Comparison of ENCODE assay signal across 9 cellular contexts in the genomic region with DNA sequence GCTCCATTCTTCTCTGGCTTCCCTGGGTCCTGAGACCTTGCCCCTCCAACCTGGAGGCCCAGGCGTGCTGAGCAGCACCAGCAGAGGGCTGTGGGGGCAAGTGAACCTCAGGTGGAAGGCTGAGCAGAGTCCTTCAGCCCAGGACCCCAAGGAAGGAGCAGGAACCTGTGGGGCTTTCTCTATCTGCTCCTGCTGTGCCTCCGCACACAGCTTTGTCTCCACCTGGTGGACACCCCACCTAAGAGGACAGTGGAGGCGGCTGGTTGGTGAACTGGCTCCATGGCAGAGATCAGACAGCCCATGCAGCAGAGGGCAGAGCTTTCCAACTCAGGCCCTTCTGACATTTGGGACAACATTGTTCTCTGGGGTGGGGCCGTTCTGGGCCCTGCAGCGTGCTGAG. TPM values are rescaled to one million over a fixed set of nuclear protein-coding genes. Genes with fewer than 3 reads are reported as not detected.
DNase-seq lines count a peak whose midpoint lies in the region; ATAC-seq and TF ChIP-seq lines count a peak whose summit lies in the region.
"Had no signal": no experiment of that assay in that cellular context is flagged by ENCODE, and none has a peak within 500 bp of the region (broad histone marks: within the 10 kb centered on the region; RNA-seq: fewer than 3 reads in every experiment).

No MANE protein-coding gene starts in this region.

- no peak overlapping the region for H3K4me3 ChIP-seq in Jurkat, Clone E6-1 (ENCODE audit: low read length)
- H3K4me3 ChIP-seq: lung had no signal

- intact Hi-C loops in Calu3 (cut with micrococcal nuclease; ENCODE audit: unreplicated experiment) = no loop called here
- intact Hi-C loops in activated T-helper 1 cell treated with anti-CD3 and anti-CD28 coated beads, Interleukin-12 subunit alpha, Interleukin-12 subunit beta, Interleukin-2, Interleukin-4 antibody, amounts not matched to agents 30 ng/mL and 10 ng/mL and 1 ng/mL, durations not matched to agents 14 hours and 24 hours and 36 hours (cut with micrococcal nuclease) = no loop called here

- H3K4me1 Mint-ChIP-seq in Calu3 (ENCODE audit: low read depth, unreplicated experiment) = peaks cover 18% of the 10 kb centered on the region
- no peaks in the 10 kb centered on the region for H3K4me1 Mint-ChIP-seq in activated CD4-positive, alpha-beta T cell treated with anti-CD3 and anti-CD28 coated beads, Interleukin-2, amount 10 ng/mL, durations not matched to agents 7 days and 5 days
- H3K4me1 Mint-ChIP-seq in activated T-helper 1 cell treated with anti-CD3 and anti-CD28 coated beads, Interleukin-12 subunit alpha, Interleukin-12 subunit beta, Interleukin-2, Interleukin-4 antibody, amounts not matched to agents 30 ng/mL and 10 ng/mL and 1 ng/mL, durations not matched to agents 14 hours and 24 hours and 36 hours (ENCODE audit: low read depth) = no peaks in the 10 kb centered on the region

- POLR2A ChIA-PET in activated CD4-positive, alpha-beta T cell treated with anti-CD3 and anti-CD28 coated beads, Interleukin-2, amount 10 ng/mL, durations not matched to agents 7 days and 5 days (lab: Charles Lee) = no interaction called here

- no TSS peak for BruUV-seq in Calu3 (replicated peaks; lab: Mats Ljungman, UMichigan)

- TF ChIP-seq CTCF in Calu3 (IDR thresholded peaks at IDR 0.05; ENCODE audit: unreplicated experiment) = peak; percentile 33

- CTCF ChIA-PET in Calu3 (lab: Charles Lee) = interaction anchor here (0.6 to 1.8 kb wide), 8 partner anchors 27 to 548 kb away, joined by 3 to 8 read pairs (median 4); partner anchors contain the start of genes MRPL54 and TJP3
- CTCF ChIA-PET in activated CD4-positive, alpha-beta T cell treated with anti-CD3 and anti-CD28 coated beads, Interleukin-2, amount 10 ng/mL, durations not matched to agents 7 days and 5 days (lab: Charles Lee) = interaction anchor here (0.8 to 1.5 kb wide), 4 partner anchors 17 to 183 kb away, joined by 3 to 6 read pairs (median 3); partner anchors contain the start of gene MRPL54

- H3K36me3 Mint-ChIP-seq in Calu3 (ENCODE audit: insufficient read depth, unreplicated experiment) = no peaks in the 10 kb centered on the region
- peaks cover 3% of the 10 kb centered on the region for H3K36me3 Mint-ChIP-seq in activated CD4-positive, alpha-beta T cell treated with anti-CD3 and anti-CD28 coated beads, Interleukin-2, amount 10 ng/mL, durations not matched to agents 7 days and 5 days (ENCODE audit: low read depth)
- peaks cover 2% of the 10 kb centered on the region for H3K36me3 Mint-ChIP-seq in activated T-helper 1 cell treated with anti-CD3 and anti-CD28 coated beads, Interleukin-12 subunit alpha, Interleukin-12 subunit beta, Interleukin-2, Interleukin-4 antibody, amounts not matched to agents 30 ng/mL and 10 ng/mL and 1 ng/mL, durations not matched to agents 14 hours and 24 hours and 36 hours (ENCODE audit: low read depth)

- no peaks in the 10 kb centered on the region for H3K9me3 Mint-ChIP-seq in Calu3 (ENCODE audit: low read depth, unreplicated experiment)
- H3K9me3 Mint-ChIP-seq in activated CD4-positive, alpha-beta T cell treated with anti-CD3 and anti-CD28 coated beads, Interleukin-2, amount 10 ng/mL, durations not matched to agents 7 days and 5 days = peaks cover 9% of the 10 kb centered on the region
- peaks cover 24% of the 10 kb centered on the region for H3K9me3 Mint-ChIP-seq in activated T-helper 1 cell treated with anti-CD3 and anti-CD28 coated beads, Interleukin-12 subunit alpha, Interleukin-12 subunit beta, Interleukin-2, Interleukin-4 antibody, amounts not matched to agents 30 ng/mL and 10 ng/mL and 1 ng/mL, durations not matched to agents 14 hours and 24 hours and 36 hours

- H3K27ac Mint-ChIP-seq in Calu3 (ENCODE audit: unreplicated experiment) = no peak overlapping the region
- H3K27ac Mint-ChIP-seq in activated CD4-positive, alpha-beta T cell treated with anti-CD3 and anti-CD28 coated beads, Interleukin-2, amount 10 ng/mL, durations not matched to agents 7 days and 5 days = no peak overlapping the region
- no peak overlapping the region for H3K27ac Mint-ChIP-seq in activated T-helper 1 cell treated with anti-CD3 and anti-CD28 coated beads, Interleukin-12 subunit alpha, Interleukin-12 subunit beta, Interleukin-2, Interleukin-4 antibody, amounts not matched to agents 30 ng/mL and 10 ng/mL and 1 ng/mL, durations not matched to agents 14 hours and 24 hours and 36 hours

- ATAC-seq in GM21717 (IDR thresholded peaks at IDR 0.05; ENCODE audit: unreplicated experiment) (no peak), HG03039 (IDR thresholded peaks at IDR 0.05; ENCODE audit: unreplicated experiment) (no peak)

- H3K27me3 Mint-ChIP-seq in Calu3 (ENCODE audit: unreplicated experiment) = no peaks in the 10 kb centered on the region
- H3K27me3 Mint-ChIP-seq in activated CD4-positive, alpha-beta T cell treated with anti-CD3 and anti-CD28 coated beads, Interleukin-2, amount 10 ng/mL, durations not matched to agents 7 days and 5 days = peaks cover 1% of the 10 kb centered on the region
- H3K27me3 Mint-ChIP-seq in activated T-helper 1 cell treated with anti-CD3 and anti-CD28 coated beads, Interleukin-12 subunit alpha, Interleukin-12 subunit beta, Interleukin-2, Interleukin-4 antibody, amounts not matched to agents 30 ng/mL and 10 ng/mL and 1 ng/mL, durations not matched to agents 14 hours and 24 hours and 36 hours (ENCODE audit: insufficient read depth) = no peaks in the 10 kb centered on the region

- H3K4me3 Mint-ChIP-seq in Calu3 (ENCODE audit: low read depth, unreplicated experiment) = no peak overlapping the region
- H3K4me3 Mint-ChIP-seq in activated CD4-positive, alpha-beta T cell treated with anti-CD3 and anti-CD28 coated beads, Interleukin-2, amount 10 ng/mL, durations not matched to agents 7 days and 5 days = no peak overlapping the region
- no peak overlapping the region for H3K4me3 Mint-ChIP-seq in activated T-helper 1 cell treated with anti-CD3 and anti-CD28 coated beads, Interleukin-12 subunit alpha, Interleukin-12 subunit beta, Interleukin-2, Interleukin-4 antibody, amounts not matched to agents 30 ng/mL and 10 ng/mL and 1 ng/mL, durations not matched to agents 14 hours and 24 hours and 36 hours

- DNase-seq in Calu3 (peak; percentile 78), glomerular visceral epithelial cell (ENCODE audit: extremely low spot score) (peak; percentile 26)
- DNase-seq in Jurkat, Clone E6-1 (ENCODE audit: low read depth, low spot score) = peak; percentile 39
- peak; percentile 54 for DNase-seq in activated CD4-positive, alpha-beta T cell treated with anti-CD3 and anti-CD28 coated beads, Interleukin-2, amount 10 ng/mL, durations not matched to agents 7 days and 5 days
- DNase-seq in stimulated activated CD8-positive, alpha-beta memory T cell treated with anti-CD3 and anti-CD28 coated beads, Interleukin-15, amount 100 ng/mL, for 4 hours (ENCODE audit: low read depth in 2 of 2) = peak; percentile 21 to 24
- no peak for DNase-seq in activated T-helper 1 cell treated with anti-CD3 and anti-CD28 coated beads, Interleukin-12 subunit alpha, Interleukin-12 subunit beta, Interleukin-2, Interleukin-4 antibody, amounts not matched to agents 30 ng/mL and 10 ng/mL and 1 ng/mL, durations not matched to agents 14 hours and 24 hours and 36 hours (ENCODE audit: low spot score)

RNA-seq across cellular contexts. Expression of gene ZFR2, which starts 19.7 kb away (rescaled TPM):
- not detected in 2 replicates for total RNA-seq in Calu3 (2022)
- polyA plus RNA-seq in Jurkat, Clone E6-1 (2012; ENCODE audit: insufficient read depth, insufficient read length) = not detected
- under 1 TPM in 1 of 2 experiments, not detected in 1; 0.37 TPM for total RNA-seq in activated CD4-positive, alpha-beta T cell treated with anti-CD3 and anti-CD28 coated beads, Interleukin-2, amount 10 ng/mL, durations not matched to agents 7 days and 5 days
- 0.39 TPM in 1 of 2 replicates, not detected in the other for total RNA-seq in activated T-helper 1 cell treated with anti-CD3 and anti-CD28 coated beads, Interleukin-12 subunit alpha, Interleukin-12 subunit beta, Interleukin-2, Interleukin-4 antibody, amounts not matched to agents 30 ng/mL and 10 ng/mL and 1 ng/mL, durations not matched to agents 14 hours and 24 hours and 36 hours

RNA-seq across cellular contexts. Expression of gene ATCAY, which starts 31.4 kb away (rescaled TPM):
- not detected in 2 replicates for total RNA-seq in Calu3 (2022)
- not detected for polyA plus RNA-seq in Jurkat, Clone E6-1 (2012; ENCODE audit: insufficient read depth, insufficient read length)
- not detected for total RNA-seq in activated CD4-positive, alpha-beta T cell treated with anti-CD3 and anti-CD28 coated beads, Interleukin-2, amount 10 ng/mL, durations not matched to agents 7 days and 5 days
- not detected in 2 replicates for total RNA-seq in activated T-helper 1 cell treated with anti-CD3 and anti-CD28 coated beads, Interleukin-12 subunit alpha, Interleukin-12 subunit beta, Interleukin-2, Interleukin-4 antibody, amounts not matched to agents 30 ng/mL and 10 ng/mL and 1 ng/mL, durations not matched to agents 14 hours and 24 hours and 36 hours
